ENCODE assay signal across 8 cellular contexts in the genomic region with DNA sequence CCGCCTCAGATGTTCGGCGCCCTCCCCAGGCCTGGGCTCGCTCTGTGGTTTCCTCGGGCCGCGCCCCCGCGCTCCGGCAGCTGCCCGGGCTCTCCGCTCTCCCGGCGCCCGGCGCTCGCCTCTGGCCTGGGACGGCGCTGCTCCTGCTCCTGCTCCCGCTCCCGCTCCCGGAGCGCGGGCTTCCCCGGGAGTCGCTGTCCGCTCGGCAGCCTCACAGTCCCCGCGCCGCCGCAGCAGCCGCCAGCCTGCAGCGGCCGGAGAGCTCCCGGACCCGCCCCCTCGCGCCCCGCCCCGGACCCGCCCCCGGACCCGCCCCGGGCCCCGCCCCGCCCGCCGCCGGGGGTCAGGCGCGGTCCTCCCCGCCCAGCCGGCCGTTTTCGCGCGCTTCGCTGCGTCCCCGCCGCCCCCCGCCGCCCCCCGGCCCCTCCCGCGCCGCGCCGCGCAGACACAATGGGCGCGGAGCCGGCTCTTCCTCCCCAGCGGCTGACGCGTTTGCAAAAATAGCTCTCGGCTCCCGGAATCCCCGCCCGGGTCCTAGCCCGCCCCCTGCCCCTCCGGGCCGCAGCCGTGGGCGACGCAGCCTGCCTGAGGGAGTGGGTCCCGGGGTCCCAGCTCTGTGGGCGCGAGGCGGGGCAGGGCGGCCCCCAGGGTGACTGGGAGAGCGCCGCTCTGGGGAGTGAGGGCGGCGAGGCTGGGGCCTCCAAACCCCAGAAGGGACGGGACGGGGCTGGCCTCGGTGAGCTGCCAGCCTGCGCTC. TPM values are rescaled to one million over a fixed set of nuclear protein-coding genes. Genes with fewer than 3 reads are reported as not detected.
DNase-seq lines count a peak whose midpoint lies in the region; ATAC-seq and TF ChIP-seq lines count a peak whose summit lies in the region.

A gene with protein sequence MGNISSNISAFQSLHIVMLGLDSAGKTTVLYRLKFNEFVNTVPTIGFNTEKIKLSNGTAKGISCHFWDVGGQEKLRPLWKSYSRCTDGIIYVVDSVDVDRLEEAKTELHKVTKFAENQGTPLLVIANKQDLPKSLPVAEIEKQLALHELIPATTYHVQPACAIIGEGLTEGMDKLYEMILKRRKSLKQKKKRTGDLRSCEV (minus strand): TSS at position 247 of the 757 bp plus-strand sequence. CDS start 495 bp downstream, outside the sequence.

- H3K4me1 Mint-ChIP-seq in naive thymus-derived CD8-positive, alpha-beta T cell: peaks cover 36 to 50% (median 43%) of the 10 kb centered on the region in 4 donors

- POLR2A ChIA-PET in PC-9 (lab: Charles Lee; ENCODE audit: unreplicated experiment): interaction anchor here (0.5 to 1.9 kb wide), 15 partner anchors 43 to 515 kb away, joined by 3 to 31 read pairs (median 4); no protein-coding TSS in a partner anchor
- POLR2A ChIA-PET in naive thymus-derived CD8-positive, alpha-beta T cell (lab: Charles Lee): interaction anchor here (0.6 to 7.9 kb wide), 25 partner anchors 8 to 506 kb away, joined by 3 to 289 read pairs (median 6); no protein-coding TSS in a partner anchor

- H3K27me3 Mint-ChIP-seq in naive thymus-derived CD8-positive, alpha-beta T cell: peaks cover 0 to 1% (median 0%) of the 10 kb centered on the region in 5 donors

- H3K36me3 Mint-ChIP-seq in naive thymus-derived CD8-positive, alpha-beta T cell: peaks cover 22 to 35% (median 28%) of the 10 kb centered on the region in 3 donors

- 0 to 4% methylated on average over 2 to 29 of the region's 100 CpGs for WGBS in tibial nerve, 2 donors

- CTCF ChIA-PET in PC-9 (lab: Charles Lee): interaction anchor here (0.6 to 2.5 kb wide), 6 partner anchors 12 to 620 kb away, joined by 3 to 6 read pairs (median 4); no protein-coding TSS in a partner anchor

- intact Hi-C loops in PC-9 (cut with micrococcal nuclease; ENCODE audit: unreplicated experiment): loop anchor here (1.0 to 5.0 kb wide), 2 partner anchors 239 to 645 kb away; a partner anchor contains a TSS

- H3K27ac ChIP-seq in PC-9 (peak within 1 kb of the TSS; percentile 48), tibial nerve (peak within 1 kb of the TSS; percentile 68 to 93 (median 84))

- peak within 1 kb of the TSS; percentile 83 for H3K4me2 ChIP-seq in PC-9

- H2AFZ ChIP-seq in PC-9: peak within 1 kb of the TSS; percentile 83

- no peak for TF ChIP-seq CTCF in PC-9 (conservative IDR thresholded peaks at IDR 0.05)
- peak in 1 of 5 experiments; percentile 10 for TF ChIP-seq CTCF in tibial nerve (IDR thresholded peaks at IDR 0.05)

- H3K4me3 ChIP-seq in PC-9 (peak within 1 kb of the TSS; percentile 91), tibial nerve (peak within 1 kb of the TSS; percentile 48 to 87 (median 63))

- peak in 1 of 2 donors; percentile 17 for TF ChIP-seq EP300 in tibial nerve (IDR thresholded peaks at IDR 0.05)

- peaks cover 13% of the 10 kb centered on the region; the same call in 1 of the 2 replicates for H3F3A ChIP-seq in PC-9 (ENCODE audit: insufficient read depth, low read depth)

- peak within 1 kb of the TSS; percentile 88 to 100 (median 98) for H3K4me3 Mint-ChIP-seq in naive thymus-derived CD8-positive, alpha-beta T cell

- H3K36me3 ChIP-seq in PC-9 (ENCODE audit: low read depth) (peaks cover 18% of the 10 kb centered on the region; the same call in 1 of the 2 replicates), tibial nerve (no peaks in the 10 kb centered on the region)

- H3K9me3 ChIP-seq in PC-9 (ENCODE audit: insufficient read depth, low read depth) (no peaks in the 10 kb centered on the region), tibial nerve (no peaks in the 10 kb centered on the region)

- peaks cover 27% of the 10 kb centered on the region for H4K20me1 ChIP-seq in PC-9 (ENCODE audit: insufficient read depth)

- no peaks in the 10 kb centered on the region for H3K9me2 ChIP-seq in PC-9 (ENCODE audit: insufficient read depth)

- TF ChIP-seq POLR2A in GM19193 (IDR thresholded peaks at IDR 0.05; ENCODE audit: extremely low read depth, insufficient read depth, insufficient read length) (peak; percentile 42), tibial nerve (IDR thresholded peaks at IDR 0.05) (peak in 1 of 2 donors; percentile 56)

- DNase-seq in Ammon's horn (ENCODE audit: low spot score) (peak; percentile 66), PC-9 (peak in 1 of 2 experiments; percentile 79), fibroblast of peridontal ligament (ENCODE audit: extremely low read depth) (peak; percentile 62), tibial nerve (ENCODE audit: low spot score in 2 of 2) (peak in 1 of 2 donors; percentile 37)
- DNase-seq in activated effector memory CD4-positive, alpha-beta T cell treated with Interleukin-2 at 50 U/mL for 16 hours: peak; percentile 74
- peak; percentile 60 to 82 (median 72) for DNase-seq in naive thymus-derived CD8-positive, alpha-beta T cell

- peak; percentile 63 for ATAC-seq in HG03280 (IDR thresholded peaks at IDR 0.05; ENCODE audit: unreplicated experiment)
- ATAC-seq in naive thymus-derived CD8-positive, alpha-beta T cell: peak; percentile 36 to 45

- H3K9me3 Mint-ChIP-seq in naive thymus-derived CD8-positive, alpha-beta T cell: peaks cover 0 to 4% (median 0%) of the 10 kb centered on the region in 9 donors

- H3K27me3 ChIP-seq in PC-9 (ENCODE audit: insufficient read depth, low read depth): no peaks in the 10 kb centered on the region
- H3K27me3 ChIP-seq in tibial nerve: peaks cover 0 to 15% of the 10 kb centered on the region in 2 donors

- H3K4me1 ChIP-seq in PC-9 (replicated peaks; ENCODE audit: insufficient read depth) (peaks cover 23% of the 10 kb centered on the region), tibial nerve (peaks cover 0 to 22% (median 18%) of the 10 kb centered on the region in 4 donors)

- peak within 1 kb of the TSS; percentile 96 to 99 (median 98) for H3K27ac Mint-ChIP-seq in naive thymus-derived CD8-positive, alpha-beta T cell

- BruUV-seq in PC-9 (replicated peaks; lab: Mats Ljungman, UMichigan): no TSS peak

- peaks cover 44% of the 10 kb centered on the region for H3K79me2 ChIP-seq in PC-9 (ENCODE audit: low read depth)

RNA-seq across cellular contexts. Expression of the gene that starts here (rescaled TPM):
- total RNA-seq in PC-9 (2021) (51.3 TPM in 2 replicates), tibial nerve (10 to 100 TPM in 3 of 4 donors, 1 to 10 TPM in 1; 5.5 to 13.3 (median 10.8) TPM)
- total RNA-seq in naive thymus-derived CD8-positive, alpha-beta T cell: 100 to 1,000 TPM; 137 to 142 TPM
- polyA plus RNA-seq in naive thymus-derived CD8-positive, alpha-beta T cell: 100 to 1,000 TPM in 2 of 3 donors, 10 to 100 TPM in 1; 52.9 to 140 (median 112) TPM
